Comparison of ENCODE assay signal across 24 cellular contexts in the genomic region with DNA sequence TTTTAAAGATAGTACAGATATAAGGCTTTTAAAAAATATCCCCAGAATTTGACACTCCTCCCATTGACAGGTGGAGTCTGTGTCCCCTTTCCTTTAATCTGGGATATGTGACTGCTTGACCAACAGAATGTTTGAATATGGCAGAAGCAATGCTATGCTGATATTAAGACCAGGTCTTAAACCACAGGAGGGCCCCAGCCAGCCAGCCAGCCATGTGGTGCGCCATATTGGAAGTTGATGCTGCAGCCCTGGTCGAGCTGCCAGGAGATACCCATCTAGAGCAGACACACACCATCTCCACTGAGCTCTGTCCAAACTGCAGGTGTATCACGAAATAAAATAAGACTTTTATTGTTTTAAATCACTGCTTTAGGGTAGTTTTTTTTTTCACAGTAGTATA.
"Had no signal": no experiment of that assay in that cellular context is flagged by ENCODE, and none has a peak within 500 bp of the region (broad histone marks: within the 10 kb centered on the region; RNA-seq: fewer than 3 reads in every experiment).

No MANE protein-coding gene starts in this region.

- H3K9me3 Mint-ChIP-seq: nephron had no signal

- DNase-seq: activated CD4-positive, alpha-beta memory T cell treated with anti-CD3 and anti-CD28 coated beads, Interleukin-2, amount 10 ng/mL, durations not matched to agents 7 days and 5 days; activated CD4-positive, alpha-beta T cell treated with anti-CD3 and anti-CD28 coated beads for 36 hours; activated CD8-positive, alpha-beta memory T cell treated with anti-CD3 and anti-CD28 coated beads, Interleukin-2, amount 10 ng/mL, durations not matched to agents 7 days and 5 days; activated naive CD4-positive, alpha-beta T cell treated with anti-CD3 and anti-CD28 coated beads, Interleukin-2, amount 50 U/mL, for 16 hours; activated T-cell treated with anti-CD3 and anti-CD28 coated beads, Interleukin-2, amount 50 U/mL, for 1 hour; dermis blood vessel endothelial cell; effector memory CD4-positive, alpha-beta T cell; esophagus squamous epithelium; immature natural killer cell; kidney glomerular epithelial cell; left ventricle myocardium superior; nucleus accumbens; retina; stimulated activated CD4-positive, alpha-beta T cell treated with anti-CD3 and anti-CD28 coated beads, Interleukin-1b, Interleukin-23, amount 100 ng/mL, for 48 hours; stimulated activated CD8-positive, alpha-beta memory T cell treated with anti-CD3 and anti-CD28 coated beads, Interleukin-4, amount 100 ng/mL, for 48 hours; stimulated activated naive CD8-positive, alpha-beta T cell treated with anti-CD3 and anti-CD28 coated beads, Interleukin-15, Interleukin-2, amounts not matched to agents 100 U/mL and 50 U/mL, for 24 hours; substantia nigra; T-helper 2 cell; tibial artery; WERI-Rb-1 had no signal

- H3K9me3 ChIP-seq: esophagus squamous epithelium, tibial artery had no signal

- H3K27ac Mint-ChIP-seq: activated CD4-positive, alpha-beta memory T cell treated with anti-CD3 and anti-CD28 coated beads, Interleukin-2, amount 10 ng/mL, durations not matched to agents 7 days and 5 days; nephron had no signal

- H3K4me1 Mint-ChIP-seq: nephron had no signal

- H3K4me3 ChIP-seq: esophagus squamous epithelium, tibial artery had no signal

- H3K27me3 Mint-ChIP-seq: activated CD4-positive, alpha-beta memory T cell treated with anti-CD3 and anti-CD28 coated beads, Interleukin-2, amount 10 ng/mL, durations not matched to agents 7 days and 5 days; activated CD4-positive, alpha-beta T cell treated with anti-CD3 and anti-CD28 coated beads for 36 hours; activated CD8-positive, alpha-beta memory T cell treated with anti-CD3 and anti-CD28 coated beads, Interleukin-2, amount 10 ng/mL, durations not matched to agents 7 days and 5 days had no signal

- H3K36me3 ChIP-seq: esophagus squamous epithelium, tibial artery, WERI-Rb-1 had no signal

- ATAC-seq: activated CD4-positive, alpha-beta T cell treated with anti-CD3 and anti-CD28 coated beads for 36 hours; left ventricle myocardium superior; SK-N-SH treated with all-trans-retinoic acid at 6 μM for 48 hours had no signal

- H3K4me1 ChIP-seq: esophagus squamous epithelium, tibial artery had no signal

- FAIRE-seq: bronchial epithelial cell, urothelium cell line had no signal

- H3K27ac ChIP-seq: esophagus squamous epithelium, tibial artery, WERI-Rb-1 had no signal

- H3K4me3 Mint-ChIP-seq: activated CD4-positive, alpha-beta memory T cell treated with anti-CD3 and anti-CD28 coated beads, Interleukin-2, amount 10 ng/mL, durations not matched to agents 7 days and 5 days; activated CD4-positive, alpha-beta T cell treated with anti-CD3 and anti-CD28 coated beads for 36 hours; activated CD8-positive, alpha-beta memory T cell treated with anti-CD3 and anti-CD28 coated beads, Interleukin-2, amount 10 ng/mL, durations not matched to agents 7 days and 5 days; nephron had no signal
